In the genomic region with DNA sequence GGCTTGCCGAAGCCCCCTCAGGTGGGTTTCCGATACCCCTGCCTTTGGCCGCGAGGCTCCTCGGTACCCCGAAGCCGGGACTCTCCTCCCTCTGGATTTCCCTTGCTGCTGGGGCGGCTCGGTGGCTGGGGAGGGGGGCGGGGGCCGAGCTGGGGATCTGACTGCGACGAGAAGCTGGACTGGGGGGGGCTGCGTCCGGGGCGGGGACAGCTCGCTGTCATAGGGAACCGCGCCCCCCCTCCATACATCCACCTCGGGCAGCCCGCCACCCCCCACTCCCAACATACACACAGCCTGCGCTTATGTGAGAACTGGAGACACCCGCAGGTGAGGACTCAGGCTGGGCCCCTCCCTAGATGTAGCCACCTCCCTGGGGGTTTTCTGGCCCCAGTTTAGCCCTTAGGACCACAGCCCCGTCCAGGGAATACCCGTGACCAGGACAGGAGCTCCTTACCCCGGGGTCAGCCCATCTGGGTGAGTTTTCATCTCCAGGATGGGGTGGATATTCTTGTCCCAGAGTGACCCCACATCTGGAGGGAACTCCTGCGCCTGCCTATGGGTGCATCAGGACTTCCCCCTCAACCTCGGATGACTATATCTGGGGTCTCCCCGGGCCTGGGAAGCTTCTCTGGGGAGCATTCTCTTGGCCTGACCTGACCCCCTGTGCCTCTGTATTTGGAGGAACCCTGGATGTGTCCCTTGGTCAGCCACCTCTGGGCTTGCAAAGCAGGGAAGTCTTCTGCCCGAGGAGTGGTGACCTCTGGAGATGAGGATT, we compare ENCODE assay signal across 8 cellular contexts. TPM values are rescaled to one million over a fixed set of nuclear protein-coding genes. Genes with fewer than 3 reads are reported as not detected.
DNase-seq lines count a peak whose midpoint lies in the region; ATAC-seq and TF ChIP-seq lines count a peak whose summit lies in the region.

No MANE protein-coding gene starts in this region.

- DNase-seq in AG10803 (ENCODE audit: low read depth) (no peak), breast epithelium (ENCODE audit: low spot score in 2 of 2) (no peak), SK-N-DZ (ENCODE audit: low spot score) (no peak), 8988T (no peak)
- no peak for DNase-seq in Jurkat, Clone E6-1 (ENCODE audit: low read depth, low spot score)

- TF ChIP-seq POLR2A in breast epithelium (IDR thresholded peaks at IDR 0.05): no peak

- no peaks in the 10 kb centered on the region for H3K9me3 Mint-ChIP-seq in nephron

- peaks cover 59% of the 10 kb centered on the region for H3K27me3 Mint-ChIP-seq in nephron (ENCODE audit: low read depth)

- no peaks in the 10 kb centered on the region for H3K36me3 Mint-ChIP-seq in nephron (ENCODE audit: low read depth)

- H3K4me1 Mint-ChIP-seq in nephron: peaks cover 22% of the 10 kb centered on the region

- H3K27me3 ChIP-seq in breast epithelium: peaks cover 0 to 4% of the 10 kb centered on the region in 2 donors

- H3K27ac ChIP-seq in breast epithelium: peak overlapping the region in 1 of 2 donors; percentile 55

- peaks cover 6 to 13% of the 10 kb centered on the region in 2 donors for H3K4me1 ChIP-seq in breast epithelium

- no peaks in the 10 kb centered on the region for H3K9me3 ChIP-seq in breast epithelium

- H3K4me3 Mint-ChIP-seq in nephron: peak overlapping the region; percentile 74 to 84 (median 77)

- no peaks in the 10 kb centered on the region for H3K36me3 ChIP-seq in breast epithelium

- intact Hi-C loops in breast epithelium (cut with DNase I; ENCODE audit: low total_unique reads): loop anchor here (10.0 kb wide), 1 partner anchor 283 kb away; no protein-coding TSS in a partner anchor

- H3K27ac Mint-ChIP-seq in nephron: no peak overlapping the region

- peak overlapping the region; percentile 73 for H3K4me3 ChIP-seq in AG10803 (ENCODE audit: low read length)
- H3K4me3 ChIP-seq in Jurkat, Clone E6-1 (ENCODE audit: low read length): peak overlapping the region; percentile 56
- peak overlapping the region; percentile 62 to 72 (median 66) for H3K4me3 ChIP-seq in breast epithelium

- ATAC-seq in HG02759 (IDR thresholded peaks at IDR 0.05; ENCODE audit: unreplicated experiment) (no peak), HG03025 (IDR thresholded peaks at IDR 0.05; ENCODE audit: low FRiP score, unreplicated experiment) (no peak)

- no peak for TF ChIP-seq CTCF in AG10803 (conservative IDR thresholded peaks at IDR 0.05; ENCODE audit: low read length)
- no peak for TF ChIP-seq CTCF in breast epithelium (IDR thresholded peaks at IDR 0.05)
- TF ChIP-seq CTCF in nephron (IDR thresholded peaks at IDR 0.05; ENCODE audit: unreplicated experiment in 3 of 3): no peak

RNA-seq across cellular contexts. Expression of a gene that starts 0.7 kb away (rescaled TPM):
- polyA plus RNA-seq in Jurkat, Clone E6-1 (2012; ENCODE audit: insufficient read depth, insufficient read length): 40.0 TPM
- under 1 TPM; 0.80 to 0.98 (median 0.88) TPM for total RNA-seq in breast epithelium
- polyA plus RNA-seq in SK-N-DZ (2014; cell fraction: cytosol; rRNA removed): 4.0 and 4.9 TPM in 2 replicates
- polyA plus RNA-seq in SK-N-DZ (2014; cell fraction: nucleus; rRNA removed): 15.4 and 17.5 TPM in 2 replicates

RNA-seq across cellular contexts. Expression of a gene that starts 27.1 kb away (rescaled TPM):
- 141 TPM for polyA plus RNA-seq in Jurkat, Clone E6-1 (2012; ENCODE audit: insufficient read depth, insufficient read length)
- 10 to 100 TPM; 50.6 to 56.7 (median 51.5) TPM for total RNA-seq in breast epithelium
- polyA plus RNA-seq in SK-N-DZ (2014; cell fraction: cytosol; rRNA removed): 157 and 166 TPM in 2 replicates
- polyA plus RNA-seq in SK-N-DZ (2014; cell fraction: nucleus; rRNA removed): 97.6 and 155 TPM in 2 replicates

RNA-seq across cellular contexts. Expression of a gene that starts 32.8 kb away (rescaled TPM):
- polyA plus RNA-seq in Jurkat, Clone E6-1 (2012; ENCODE audit: insufficient read depth, insufficient read length): 133 TPM
- 10 to 100 TPM in 2 of 3 donors, 1 to 10 TPM in 1; 7.5 to 33.9 (median 11.1) TPM for total RNA-seq in breast epithelium
- polyA plus RNA-seq in SK-N-DZ (2014; cell fraction: cytosol; rRNA removed): 127 and 139 TPM in 2 replicates
- 96.6 and 103 TPM in 2 replicates for polyA plus RNA-seq in SK-N-DZ (2014; cell fraction: nucleus; rRNA removed)

RNA-seq across cellular contexts. Expression of a gene that starts 45.7 kb away (rescaled TPM):
- polyA plus RNA-seq in Jurkat, Clone E6-1 (2012; ENCODE audit: insufficient read depth, insufficient read length): not detected
- 1,000 to 10,000 TPM in 1 of 3 donors, 100 to 1,000 TPM in 2; 235 to 4,731 (median 280) TPM for total RNA-seq in breast epithelium
- polyA plus RNA-seq in SK-N-DZ (2014; cell fraction: cytosol; rRNA removed): not detected in 2 replicates
- 0.77 and 1.7 TPM in 2 replicates for polyA plus RNA-seq in SK-N-DZ (2014; cell fraction: nucleus; rRNA removed)

RNA-seq across cellular contexts. Expression of a gene that starts 54.0 kb away (rescaled TPM):
- 63.4 TPM for polyA plus RNA-seq in Jurkat, Clone E6-1 (2012; ENCODE audit: insufficient read depth, insufficient read length)
- total RNA-seq in breast epithelium: 100 to 1,000 TPM in 1 of 3 donors, 10 to 100 TPM in 2; 66.7 to 139 (median 95.4) TPM
- polyA plus RNA-seq in SK-N-DZ (2014; cell fraction: cytosol; rRNA removed): 64.0 and 74.6 TPM in 2 replicates
- polyA plus RNA-seq in SK-N-DZ (2014; cell fraction: nucleus; rRNA removed): 32.3 and 35.7 TPM in 2 replicates
